In the genomic region with DNA sequence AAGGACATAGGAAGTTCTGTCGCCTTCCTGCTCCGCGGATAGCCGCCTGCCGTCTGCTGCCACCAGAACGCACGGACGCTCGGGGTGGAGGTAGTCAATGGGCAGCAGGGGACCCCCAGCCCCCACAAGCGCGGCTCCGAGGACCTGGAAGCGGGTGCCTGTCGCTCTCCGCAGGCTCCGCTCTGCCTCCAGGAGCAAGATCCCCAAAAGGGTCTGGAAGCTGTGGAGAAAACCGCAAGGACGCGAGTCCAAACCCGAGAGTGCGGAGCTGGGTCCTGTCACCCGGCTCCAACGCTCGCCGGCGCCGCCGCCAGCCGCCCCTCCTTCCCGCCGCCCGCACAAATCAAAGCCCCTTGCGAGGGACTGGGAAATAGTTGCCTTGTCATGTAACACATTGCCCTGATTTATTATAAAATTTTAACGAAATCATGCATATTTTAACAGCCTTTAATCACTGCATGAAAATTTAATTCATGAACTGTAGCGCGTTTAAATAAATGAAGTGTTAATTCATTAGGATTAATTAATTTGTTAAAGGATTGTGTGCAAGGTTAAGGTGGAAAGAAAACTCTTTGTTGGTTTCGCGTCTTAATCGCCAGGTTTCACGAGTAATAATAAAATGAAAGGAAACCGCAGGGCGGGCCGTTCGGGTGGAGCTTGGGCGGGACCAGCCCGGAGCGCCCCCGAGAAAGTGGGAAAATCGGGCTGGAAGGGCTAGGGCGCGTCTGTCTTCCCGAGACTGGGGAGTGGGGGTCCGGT, we compare ENCODE assay signal across 9 cellular contexts. TPM values are rescaled to one million over a fixed set of nuclear protein-coding genes. Genes with fewer than 3 reads are reported as not detected.
DNase-seq lines count a peak whose midpoint lies in the region; ATAC-seq and TF ChIP-seq lines count a peak whose summit lies in the region.
"Had no signal": no experiment of that assay in that cellular context is flagged by ENCODE, and none has a peak within 500 bp of the region (broad histone marks: within the 10 kb centered on the region; RNA-seq: fewer than 3 reads in every experiment).

No MANE protein-coding gene starts in this region.

- H3K9me3 Mint-ChIP-seq in activated CD4-positive, alpha-beta memory T cell treated with anti-CD3 and anti-CD28 coated beads for 36 hours, result no peaks in the 10 kb centered on the region

- DNase-seq in GM13976 (ENCODE audit: low spot score), result peak; percentile 44
- DNase-seq in activated CD4-positive, alpha-beta memory T cell treated with anti-CD3 and anti-CD28 coated beads for 36 hours, result no peak
- DNase-seq in right cardiac atrium, result peak in 1 of 3 donors; percentile 13
- DNase-seq in sigmoid colon, result no peak
- DNase-seq in HuH-7 (ENCODE audit: low spot score), result no peak
- DNase-seq: anterior cingulate cortex had no signal

- POLR2A ChIA-PET in activated CD4-positive, alpha-beta memory T cell treated with anti-CD3 and anti-CD28 coated beads for 36 hours (lab: Charles Lee), result no interaction called here

- no peak for TF ChIP-seq EP300 in sigmoid colon (IDR thresholded peaks at IDR 0.05)

- peaks cover 62% of the 10 kb centered on the region for H3K27me3 Mint-ChIP-seq in activated CD4-positive, alpha-beta memory T cell treated with anti-CD3 and anti-CD28 coated beads for 36 hours

- no peak for TF ChIP-seq POLR2A in sigmoid colon (IDR thresholded peaks at IDR 0.05)

- no peaks in the 10 kb centered on the region for H3K36me3 ChIP-seq in sigmoid colon

- H3K27ac Mint-ChIP-seq in activated CD4-positive, alpha-beta memory T cell treated with anti-CD3 and anti-CD28 coated beads for 36 hours, result no peak overlapping the region

- intact Hi-C loops in activated CD4-positive, alpha-beta memory T cell treated with anti-CD3 and anti-CD28 coated beads for 36 hours (cut with micrococcal nuclease), result loop anchor here (2.0 to 5.0 kb wide), 2 partner anchors 16 to 472 kb away; no protein-coding TSS in a partner anchor
- intact Hi-C loops in right cardiac atrium (cut with DNase I), result no loop called here
- intact Hi-C loops in sigmoid colon (cut with DNase I), result loop anchor here (5.0 kb wide), 1 partner anchor 48 kb away; the partner anchor contains the start of gene OBI1

- in situ Hi-C loops in GM13976 (cut with MboI; ENCODE audit: low sequenced_read_pairs, unreplicated experiment), result no loop called here

- H3K36me3 Mint-ChIP-seq in activated CD4-positive, alpha-beta memory T cell treated with anti-CD3 and anti-CD28 coated beads for 36 hours, result peaks cover 1% of the 10 kb centered on the region

- CTCF ChIA-PET in activated CD4-positive, alpha-beta memory T cell treated with anti-CD3 and anti-CD28 coated beads for 36 hours (lab: Charles Lee), result no interaction called here

- no peak for TF ChIP-seq CTCF in GM13976 (IDR thresholded peaks at IDR 0.05; ENCODE audit: borderline replicate concordance, control extremely low read depth, extremely low read depth, insufficient read depth, missing control alignments)
- TF ChIP-seq CTCF in sigmoid colon (IDR thresholded peaks at IDR 0.05), result no peak

- ATAC-seq in right cardiac atrium, result peak; percentile 29 to 40
- ATAC-seq in GM19397 (IDR thresholded peaks at IDR 0.05; ENCODE audit: unreplicated experiment), result no peak
- no peak for ATAC-seq in GM21825 (IDR thresholded peaks at IDR 0.05; ENCODE audit: unreplicated experiment)
- ATAC-seq in HG03520 (IDR thresholded peaks at IDR 0.05; ENCODE audit: unreplicated experiment), result no peak

- peak overlapping the region; percentile 77 for H3K4me3 ChIP-seq in right cardiac atrium (ENCODE audit: low read length)
- peak overlapping the region; percentile 25 to 53 (median 44) for H3K4me3 ChIP-seq in sigmoid colon

- H3K9me3 ChIP-seq in right cardiac atrium (ENCODE audit: control insufficient read depth, low read length) (no peaks in the 10 kb centered on the region), sigmoid colon (no peaks in the 10 kb centered on the region)

- H3K4me1 ChIP-seq in right cardiac atrium (ENCODE audit: control insufficient read depth, insufficient read depth, low read length), result peaks cover 6% of the 10 kb centered on the region
- H3K4me1 ChIP-seq in sigmoid colon, result peaks cover 0 to 33% (median 25%) of the 10 kb centered on the region in 4 donors

- under 1% methylated on average over 53 of the region's 53 CpGs for WGBS in right cardiac atrium
- WGBS in sigmoid colon, 2 donors, result 1 to 2% methylated on average over 53 of the region's 53 CpGs

- peaks cover 34% of the 10 kb centered on the region for H3K4me1 Mint-ChIP-seq in activated CD4-positive, alpha-beta memory T cell treated with anti-CD3 and anti-CD28 coated beads for 36 hours (ENCODE audit: low read depth)

- peak overlapping the region; percentile 53 for H3K4me3 Mint-ChIP-seq in activated CD4-positive, alpha-beta memory T cell treated with anti-CD3 and anti-CD28 coated beads for 36 hours

- peaks cover 3% of the 10 kb centered on the region for H3K27me3 ChIP-seq in right cardiac atrium (ENCODE audit: control insufficient read depth, insufficient read depth)
- peaks cover 35 to 82% (median 65%) of the 10 kb centered on the region in 3 donors for H3K27me3 ChIP-seq in sigmoid colon

- H3K27ac ChIP-seq in right cardiac atrium (ENCODE audit: low read length), result no peak overlapping the region
- H3K27ac ChIP-seq in sigmoid colon, result no peak overlapping the region

RNA-seq across cellular contexts. Expression of gene POU4F1, which starts 5.5 kb away (rescaled TPM):
- total RNA-seq in activated CD4-positive, alpha-beta memory T cell treated with anti-CD3 and anti-CD28 coated beads for 36 hours, result under 1 TPM; 0.07 to 0.17 TPM
- total RNA-seq in right cardiac atrium (not detected), sigmoid colon (not detected)
- polyA plus RNA-seq in right cardiac atrium (not detected), sigmoid colon (under 1 TPM in 1 of 3 donors, not detected in 2; 0.07 TPM)

RNA-seq across cellular contexts. Expression of gene OBI1, which starts 50.1 kb away (rescaled TPM):
- total RNA-seq in activated CD4-positive, alpha-beta memory T cell treated with anti-CD3 and anti-CD28 coated beads for 36 hours, result 10 to 100 TPM; 17.6 TPM
- total RNA-seq in right cardiac atrium (10 to 100 TPM in 1 of 4 donors, 1 to 10 TPM in 3; 8.5 to 11.0 (median 9.6) TPM), sigmoid colon (10 to 100 TPM in 3 of 4 donors, 1 to 10 TPM in 1; 9.1 to 13.6 (median 11.9) TPM)
- polyA plus RNA-seq in right cardiac atrium (5.6 TPM), sigmoid colon (1 to 10 TPM; 2.1 to 5.6 (median 2.4) TPM)

Comparison
In these comparisons a context has a peak if more than half of its experiments do, and no peak if none do; other contexts are left out.
1. ATAC-seq: peak in right cardiac atrium (2 of 2); none in GM19397 (single experiment), GM21825 (single experiment) and HG03520 (single experiment).
2. intact Hi-C loops: an anchor here in activated CD4-positive, alpha-beta memory T cell treated with anti-CD3 and anti-CD28 coated beads for 36 hours (2.0 to 5.0 kb wide) and sigmoid colon (5.0 kb wide); none called in right cardiac atrium.